In genomic region chr6:15441215-15441868, GRCh38 we compare ENCODE assay signal across 9 cellular contexts.
DNase-seq lines count a peak whose midpoint lies in the region; TF ChIP-seq lines count a peak whose summit lies in the region.
"Had no signal": no experiment of that assay in that cellular context is flagged by ENCODE, and none has a peak within 500 bp of the region (broad histone marks: within the 10 kb centered on the region; RNA-seq: fewer than 3 reads in every experiment).

No MANE protein-coding gene starts in this region.

- WGBS in suprapubic skin: 73% methylated on average over 7 of the region's 7 CpGs

- peaks cover 73% of the 10 kb centered on the region for H3K4me1 ChIP-seq in suprapubic skin

- peaks cover 32% of the 10 kb centered on the region for H3K4me1 Mint-ChIP-seq in chondrocyte (ENCODE audit: low read depth)

- peak overlapping the region; percentile 91 for H3K27ac ChIP-seq in SK-N-MC
- H3K27ac ChIP-seq in suprapubic skin: no peak overlapping the region

- DNase-seq in NCI-H82 (lab: John Stamatoyannopoulos, UW): peak; percentile 74
- no peak for DNase-seq in NCI-H82 treated with DMSO at 0.1 percent for 48 hours (lab: John Stamatoyannopoulos, UW; ENCODE audit: unreplicated experiment)
- no peak for DNase-seq in LNCaP clone FGC (ENCODE audit: low read depth)
- peak; percentile 95 for DNase-seq in SK-N-MC (ENCODE audit: low read depth, low spot score)
- no peak for DNase-seq in chondrocyte (ENCODE audit: low spot score)
- peak; percentile 83 for DNase-seq in left kidney (ENCODE audit: low read depth, low spot score)
- no peak for DNase-seq in suprapubic skin (ENCODE audit: low spot score in 2 of 2)
- DNase-seq in OCI-M2 (lab: John Stamatoyannopoulos, UW; ENCODE audit: unreplicated experiment): no peak

- H3K9me3 ChIP-seq in SK-N-MC (ENCODE audit: low read depth, low read length): no peaks in the 10 kb centered on the region
- no peaks in the 10 kb centered on the region for H3K9me3 ChIP-seq in suprapubic skin

- no peak overlapping the region for H3K4me3 Mint-ChIP-seq in chondrocyte (ENCODE audit: unreplicated experiment)
- H3K4me3 Mint-ChIP-seq: stimulated activated naive CD8-positive, alpha-beta T cell treated with anti-CD3 and anti-CD28 coated beads, Interleukin-15, Interleukin-2, amounts not matched to agents 100 ng/mL and 50 ng/mL, for 24 hours had no signal

- no peaks in the 10 kb centered on the region for H3K9me3 Mint-ChIP-seq in chondrocyte (ENCODE audit: low read depth)
- H3K9me3 Mint-ChIP-seq: stimulated activated naive CD8-positive, alpha-beta T cell treated with anti-CD3 and anti-CD28 coated beads, Interleukin-15, Interleukin-2, amounts not matched to agents 100 ng/mL and 50 ng/mL, for 24 hours had no signal

- no peak for TF ChIP-seq POLR2A in suprapubic skin (IDR thresholded peaks at IDR 0.05)

- no peaks in the 10 kb centered on the region for H3K36me3 Mint-ChIP-seq in chondrocyte (ENCODE audit: low read depth)

- no peak for TF ChIP-seq EP300 in suprapubic skin (IDR thresholded peaks at IDR 0.05)

- H3K9ac ChIP-seq in SK-N-MC (ENCODE audit: insufficient read length): peak overlapping the region; percentile 42

- TF ChIP-seq CTCF in LNCaP clone FGC (IDR thresholded peaks at IDR 0.05; ENCODE audit: control insufficient read depth, extremely low read depth, insufficient read depth): peak; percentile 80
- TF ChIP-seq CTCF in chondrocyte (IDR thresholded peaks at IDR 0.05): peak; percentile 89
- peak; percentile 67 to 81 for TF ChIP-seq CTCF in suprapubic skin (IDR thresholded peaks at IDR 0.05)

- no peak overlapping the region for H3K27ac Mint-ChIP-seq in chondrocyte (ENCODE audit: unreplicated experiment)
- H3K27ac Mint-ChIP-seq: stimulated activated naive CD8-positive, alpha-beta T cell treated with anti-CD3 and anti-CD28 coated beads, Interleukin-15, Interleukin-2, amounts not matched to agents 100 ng/mL and 50 ng/mL, for 24 hours had no signal

- no peaks in the 10 kb centered on the region for H3K27me3 Mint-ChIP-seq in chondrocyte (ENCODE audit: low read depth)
- H3K27me3 Mint-ChIP-seq: stimulated activated naive CD8-positive, alpha-beta T cell treated with anti-CD3 and anti-CD28 coated beads, Interleukin-15, Interleukin-2, amounts not matched to agents 100 ng/mL and 50 ng/mL, for 24 hours had no signal

- H3K4me3 ChIP-seq in LNCaP clone FGC (ENCODE audit: low read depth, low read length) (no peak overlapping the region), SK-N-MC (peak overlapping the region; percentile 60), suprapubic skin (no peak overlapping the region)

- no peaks in the 10 kb centered on the region for H3K27me3 ChIP-seq in suprapubic skin

- no peaks in the 10 kb centered on the region for H3K36me3 ChIP-seq in SK-N-MC (ENCODE audit: insufficient read depth, low read length)
- no peaks in the 10 kb centered on the region for H3K36me3 ChIP-seq in suprapubic skin

Comparison
In these comparisons a context has a peak if more than half of its experiments do, and no peak if none do; other contexts are left out.
1. DNase-seq: peak in NCI-H82 (single experiment), SK-N-MC (single experiment) and left kidney (single experiment); none in NCI-H82 treated with DMSO at 0.1 percent for 48 hours (single experiment), LNCaP clone FGC (single experiment), chondrocyte (single experiment), suprapubic skin (0 of 2) and OCI-M2 (single experiment).
2. Peak in every context shown above with its lines, with median percentiles within 50 percentile points of each other: CTCF ChIP-seq.